In the genomic region with DNA sequence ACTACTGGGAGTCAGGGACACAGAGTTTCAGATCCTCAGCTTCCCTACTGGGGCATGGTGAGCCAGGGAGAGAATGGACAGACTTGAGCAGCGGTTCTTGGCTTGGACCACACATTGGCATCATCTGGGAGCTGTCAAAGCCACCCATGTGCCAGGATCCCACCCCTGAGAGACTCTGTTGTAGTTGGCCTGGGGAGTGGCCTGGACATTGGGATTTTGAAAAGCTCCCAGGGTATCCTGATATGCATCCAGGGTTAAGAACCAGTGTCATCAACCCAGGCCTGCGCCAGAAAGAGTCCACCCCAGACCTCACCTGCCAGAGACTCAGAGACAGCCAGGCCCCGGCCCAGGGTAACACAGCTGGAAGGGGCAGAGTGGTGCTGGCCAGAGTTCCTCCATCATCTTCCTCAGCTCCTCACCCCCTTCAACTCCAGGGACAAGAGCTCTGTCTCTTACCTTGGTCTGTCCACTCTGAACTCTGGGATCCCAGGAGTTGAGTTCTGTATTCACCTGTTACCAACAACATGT, we compare ENCODE assay signal across 27 cellular contexts.
"Had no signal": no experiment of that assay in that cellular context is flagged by ENCODE, and none has a peak within 500 bp of the region (broad histone marks: within the 10 kb centered on the region; RNA-seq: fewer than 3 reads in every experiment).

No MANE protein-coding gene starts in this region.

- H3K4me1 ChIP-seq: breast epithelium, Peyer's patch had no signal

- DNase-seq: activated CD4-positive, alpha-beta memory T cell treated with anti-CD3 and anti-CD28 coated beads, Interleukin-2, amount 10 ng/mL, durations not matched to agents 7 days and 5 days; activated CD4-positive, alpha-beta T cell treated with anti-CD3 and anti-CD28 coated beads for 36 hours; activated CD4-positive, alpha-beta T cell treated with anti-CD3 and anti-CD28 coated beads, Interleukin-2, amount 50 U/mL, for 1 hour; activated CD4-positive, CD25-positive, alpha-beta regulatory T cell; activated naive CD4-positive, alpha-beta T cell treated with anti-CD3 and anti-CD28 coated beads, Interleukin-2, amount 50 U/mL, for 16 hours; activated naive CD8-positive, alpha-beta T cell treated with anti-CD3 and anti-CD28 coated beads, Interleukin-2, amount 10 ng/mL, durations not matched to agents 7 days and 5 days; activated T-cell treated with anti-CD3 and anti-CD28 coated beads for 4 hours; activated T-cell treated with anti-CD3 and anti-CD28 coated beads, Interleukin-2, amount 50 U/mL, for 48 hours; anterior cingulate cortex; central memory CD4-positive, alpha-beta T cell; Kasumi-1; KBM-7; NCI-H1105 treated with DMSO at 0.1 percent for 48 hours; NCI-H1436 treated with DMSO at 0.1 percent for 48 hours; NCI-H187; NCI-H2081; NCI-H510A treated with DMSO at 0.1 percent for 48 hours; NK-92 treated with Interleukin-12 subunit alpha and Interleukin-12 subunit beta, amount 100 ng/mL, for 24 hours; Peyer's patch; SHP77; T-cell; T-helper 2 cell; T1000 had no signal

- H3K4me3 Mint-ChIP-seq: activated CD4-positive, alpha-beta memory T cell treated with anti-CD3 and anti-CD28 coated beads, Interleukin-2, amount 10 ng/mL, durations not matched to agents 7 days and 5 days; activated CD4-positive, alpha-beta T cell treated with anti-CD3 and anti-CD28 coated beads for 36 hours; activated naive CD8-positive, alpha-beta T cell treated with anti-CD3 and anti-CD28 coated beads, Interleukin-2, amount 10 ng/mL, durations not matched to agents 7 days and 5 days; activated T-helper 17 cell treated with anti-CD3 and anti-CD28 coated beads, Interleukin-2, amount 50 U/mL, for 72 hours; T-cell had no signal

- H3K27ac ChIP-seq: breast epithelium, Peyer's patch, RWPE1 had no signal

- H3K4me1 Mint-ChIP-seq: activated CD4-positive, alpha-beta memory T cell treated with anti-CD3 and anti-CD28 coated beads, Interleukin-2, amount 10 ng/mL, durations not matched to agents 7 days and 5 days; activated CD4-positive, alpha-beta T cell treated with anti-CD3 and anti-CD28 coated beads for 36 hours; activated naive CD8-positive, alpha-beta T cell treated with anti-CD3 and anti-CD28 coated beads, Interleukin-2, amount 10 ng/mL, durations not matched to agents 7 days and 5 days; activated T-helper 17 cell treated with anti-CD3 and anti-CD28 coated beads, Interleukin-2, amount 50 U/mL, for 72 hours; T-cell had no signal

- ATAC-seq: activated CD4-positive, alpha-beta T cell treated with anti-CD3 and anti-CD28 coated beads for 36 hours; activated T-helper 17 cell treated with anti-CD3 and anti-CD28 coated beads, Interleukin-2, amount 50 U/mL, for 72 hours; T-cell had no signal

- H3K27ac Mint-ChIP-seq: activated CD4-positive, alpha-beta memory T cell treated with anti-CD3 and anti-CD28 coated beads, Interleukin-2, amount 10 ng/mL, durations not matched to agents 7 days and 5 days; activated CD4-positive, alpha-beta T cell treated with anti-CD3 and anti-CD28 coated beads for 36 hours; activated naive CD8-positive, alpha-beta T cell treated with anti-CD3 and anti-CD28 coated beads, Interleukin-2, amount 10 ng/mL, durations not matched to agents 7 days and 5 days; activated T-helper 17 cell treated with anti-CD3 and anti-CD28 coated beads, Interleukin-2, amount 50 U/mL, for 72 hours; T-cell had no signal

- H3K27me3 ChIP-seq: adrenal gland, breast epithelium, Peyer's patch had no signal

- H3K36me3 ChIP-seq: adrenal gland, breast epithelium, Peyer's patch had no signal

- H3K36me3 Mint-ChIP-seq: activated naive CD8-positive, alpha-beta T cell treated with anti-CD3 and anti-CD28 coated beads, Interleukin-2, amount 10 ng/mL, durations not matched to agents 7 days and 5 days; T-cell had no signal

- H3K9me3 ChIP-seq: adrenal gland, breast epithelium, Peyer's patch had no signal

- H3K9me3 Mint-ChIP-seq: activated CD4-positive, alpha-beta memory T cell treated with anti-CD3 and anti-CD28 coated beads, Interleukin-2, amount 10 ng/mL, durations not matched to agents 7 days and 5 days; activated naive CD8-positive, alpha-beta T cell treated with anti-CD3 and anti-CD28 coated beads, Interleukin-2, amount 10 ng/mL, durations not matched to agents 7 days and 5 days; activated T-helper 17 cell treated with anti-CD3 and anti-CD28 coated beads, Interleukin-2, amount 50 U/mL, for 72 hours; T-cell had no signal

- H3K4me3 ChIP-seq: adrenal gland, breast epithelium, Peyer's patch had no signal

- H3K27me3 Mint-ChIP-seq: activated CD4-positive, alpha-beta memory T cell treated with anti-CD3 and anti-CD28 coated beads, Interleukin-2, amount 10 ng/mL, durations not matched to agents 7 days and 5 days; activated CD4-positive, alpha-beta T cell treated with anti-CD3 and anti-CD28 coated beads for 36 hours; activated naive CD8-positive, alpha-beta T cell treated with anti-CD3 and anti-CD28 coated beads, Interleukin-2, amount 10 ng/mL, durations not matched to agents 7 days and 5 days; activated T-helper 17 cell treated with anti-CD3 and anti-CD28 coated beads, Interleukin-2, amount 50 U/mL, for 72 hours had no signal
